Comparison of ENCODE assay signal across 8 cellular contexts in the genomic region with DNA sequence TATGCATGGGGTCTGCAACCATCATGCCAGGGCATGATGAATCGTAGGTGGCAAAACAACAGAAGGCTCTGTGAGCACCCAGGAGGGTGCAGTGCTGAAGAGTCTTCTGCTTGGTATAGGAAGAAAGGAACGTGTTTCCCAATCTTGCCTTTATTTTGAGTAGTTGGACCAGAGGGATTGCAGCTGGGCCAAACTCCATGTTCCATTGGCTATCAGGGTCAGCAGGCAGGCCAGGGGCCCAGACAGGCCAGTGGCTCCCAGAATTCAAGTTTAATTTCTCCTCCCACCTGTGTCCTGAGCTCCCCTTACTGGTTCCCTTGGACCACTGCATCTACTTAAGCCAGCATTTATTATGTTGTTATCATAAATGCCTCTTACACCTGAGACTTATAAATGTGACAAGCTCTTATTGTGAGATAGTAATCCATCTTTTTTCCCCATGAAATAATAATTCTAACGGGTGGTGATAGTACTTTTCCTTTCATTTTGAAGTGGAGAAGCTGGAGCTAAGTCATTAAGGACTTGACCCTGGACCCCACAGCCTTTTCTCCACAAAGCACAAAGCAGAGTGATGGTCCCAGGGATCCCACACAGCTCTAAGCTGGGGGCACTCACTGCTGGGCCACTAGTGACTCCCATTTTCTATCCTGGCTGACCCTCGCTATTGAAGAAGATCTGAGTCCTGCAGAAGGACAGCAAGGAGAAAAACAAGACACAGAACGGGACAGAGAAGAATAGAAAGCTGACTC. TPM values are rescaled to one million over a fixed set of nuclear protein-coding genes. Genes with fewer than 3 reads are reported as not detected.
DNase-seq lines count a peak whose midpoint lies in the region; ATAC-seq and TF ChIP-seq lines count a peak whose summit lies in the region.

No MANE protein-coding gene starts in this region.

- DNase-seq in SK-N-SH (no peak), activated B cell treated with CpG ODN at 0.5 μM for 24 hours (peak; percentile 23), right atrium auricular region (ENCODE audit: low spot score) (no peak), thoracic aorta (ENCODE audit: low spot score) (no peak), NCI-H1436 treated with DMSO at 0.1 percent for 48 hours (lab: John Stamatoyannopoulos, UW) (no peak)
- DNase-seq in stimulated activated naive CD4-positive, alpha-beta T cell treated with Interleukin-2 at 50 U/mL for 16 hours (lab: John Stamatoyannopoulos, UW): no peak

- no peak for TF ChIP-seq CTCF in SK-N-SH (IDR thresholded peaks at IDR 0.05)
- TF ChIP-seq CTCF in activated B cell treated with CpG ODN at 0.5 μM for 24 hours (IDR thresholded peaks at IDR 0.05): no peak
- no peak for TF ChIP-seq CTCF in right atrium auricular region (IDR thresholded peaks at IDR 0.05)
- no peak for TF ChIP-seq CTCF in thoracic aorta (IDR thresholded peaks at IDR 0.05)

- TF ChIP-seq EP300 in SK-N-SH (IDR thresholded peaks at IDR 0.05; ENCODE audit: borderline replicate concordance in 1 of 2, low read depth in 1 of 2, low read length in 1 of 2): no peak

- H3K27ac Mint-ChIP-seq in activated B cell treated with CpG ODN at 0.5 μM for 24 hours: peak overlapping the region; percentile 95

- H3K9me3 Mint-ChIP-seq in activated B cell treated with CpG ODN at 0.5 μM for 24 hours: no peaks in the 10 kb centered on the region

- H3K79me2 ChIP-seq in SK-N-SH (ENCODE audit: insufficient read depth): no peaks in the 10 kb centered on the region

- H3K27me3 ChIP-seq in SK-N-SH (ENCODE audit: insufficient read depth) (no peaks in the 10 kb centered on the region), right atrium auricular region (no peaks in the 10 kb centered on the region), thoracic aorta (replicated peaks; ENCODE audit: insufficient read depth) (no peaks in the 10 kb centered on the region)

- POLR2A ChIA-PET in SK-N-SH (lab: Yijun Ruan, JAX): no interaction called here
- POLR2A ChIA-PET in activated B cell treated with CpG ODN at 0.5 μM for 24 hours (lab: Charles Lee): interaction anchor here (0.7 to 4.7 kb wide), 14 partner anchors 12 to 1185 kb away, joined by 3 to 58 read pairs (median 5); a partner anchor contains a TSS

- no peaks in the 10 kb centered on the region for H3K9me3 ChIP-seq in SK-N-SH
- H3K9me3 ChIP-seq in right atrium auricular region: no peaks in the 10 kb centered on the region
- H3K9me3 ChIP-seq in thoracic aorta: no peaks in the 10 kb centered on the region

- peaks cover 81% of the 10 kb centered on the region for H3K4me1 Mint-ChIP-seq in activated B cell treated with CpG ODN at 0.5 μM for 24 hours

- no peak for TF ChIP-seq RAD21 in SK-N-SH (IDR thresholded peaks at IDR 0.05; ENCODE audit: low read length)

- H3F3A ChIP-seq in SK-N-SH (replicated peaks; ENCODE audit: insufficient read depth): no peaks in the 10 kb centered on the region

- H3K4me2 ChIP-seq in SK-N-SH: no peak overlapping the region

- H3K36me3 Mint-ChIP-seq in activated B cell treated with CpG ODN at 0.5 μM for 24 hours (ENCODE audit: low read depth): peaks cover 34% of the 10 kb centered on the region

- no peak overlapping the region for H3K9ac ChIP-seq in SK-N-SH

- intact Hi-C loops in activated B cell treated with CpG ODN at 0.5 μM for 24 hours (cut with micrococcal nuclease): loop anchor here (1.0 to 5.0 kb wide), 5 partner anchors 13 to 919 kb away; a partner anchor contains a TSS

- H3K27ac ChIP-seq in SK-N-SH (ENCODE audit: low read depth in 2 of 2, low read length in 1 of 2) (peak overlapping the region; percentile 70 to 71; a peak in 3 of 4 replicates), right atrium auricular region (peak overlapping the region; percentile 86 to 88), thoracic aorta (peak overlapping the region; percentile 98)

- peak overlapping the region; percentile 94 for H3K4me3 Mint-ChIP-seq in activated B cell treated with CpG ODN at 0.5 μM for 24 hours

- CTCF ChIA-PET in SK-N-SH (lab: Yijun Ruan, JAX): interaction anchor here (0.6 to 2.1 kb wide), 4 partner anchors 11 to 41 kb away, joined by 3 to 6 read pairs (median 4); no protein-coding TSS in a partner anchor
- CTCF ChIA-PET in activated B cell treated with CpG ODN at 0.5 μM for 24 hours (lab: Charles Lee): interaction anchor here (0.7 to 3.1 kb wide), 4 partner anchors 30 to 173 kb away, joined by 3 to 21 read pairs (median 6); no protein-coding TSS in a partner anchor

- ATAC-seq in SK-N-SH treated with all-trans-retinoic acid at 6 μM for 48 hours: no peak; the same call in 2 of the 3 replicates
- ATAC-seq in activated B cell treated with CpG ODN at 0.5 μM for 24 hours (ENCODE audit: low read depth): no peak
- no peak for ATAC-seq in thoracic aorta (ENCODE audit: insufficient number of reproducible peaks, low FRiP score, low read depth)
- no peak for ATAC-seq in GM18517 (IDR thresholded peaks at IDR 0.05; ENCODE audit: unreplicated experiment)

- H3K27me3 Mint-ChIP-seq in activated B cell treated with CpG ODN at 0.5 μM for 24 hours: no peaks in the 10 kb centered on the region

- H3K9me2 ChIP-seq in SK-N-SH: no peaks in the 10 kb centered on the region

- H3K4me3 ChIP-seq in SK-N-SH (ENCODE audit: low read depth in 2 of 2, low read length in 1 of 2) (no peak overlapping the region), right atrium auricular region (peak overlapping the region; percentile 46 to 54), thoracic aorta (peak overlapping the region; percentile 89)

- H2AFZ ChIP-seq in SK-N-SH (ENCODE audit: low read depth): peak overlapping the region; percentile 80

- H4K20me1 ChIP-seq in SK-N-SH (ENCODE audit: insufficient read depth): no peaks in the 10 kb centered on the region

- no peaks in the 10 kb centered on the region for H3K4me1 ChIP-seq in SK-N-SH (ENCODE audit: control insufficient read depth in 1 of 2, insufficient read depth in 2 of 2, low read depth in 1 of 2, low read length in 1 of 2)
- peaks cover 0 to 21% of the 10 kb centered on the region in 2 donors for H3K4me1 ChIP-seq in right atrium auricular region
- peaks cover 31 to 36% of the 10 kb centered on the region in 2 donors for H3K4me1 ChIP-seq in thoracic aorta (ENCODE audit: control insufficient read depth in 1 of 2, low read depth in 2 of 2)

- 53% methylated on average over 4 of the region's 5 CpGs for WGBS in SK-N-SH (ENCODE audit: low lambda C conversion rate)

- H3K36me3 ChIP-seq in SK-N-SH (replicated peaks in 1 of 2; ENCODE audit: control insufficient read depth in 1 of 2, insufficient read depth in 2 of 2, low read length in 1 of 2) (peaks cover 0 to 8% of the 10 kb centered on the region in 2 experiments), right atrium auricular region (peaks cover 11% of the 10 kb centered on the region), thoracic aorta (peaks cover 8% of the 10 kb centered on the region)

TF ChIP-seq in SK-N-SH treated with all-trans-retinoic acid at 6 μM for 48 hours, 23 proteins besides CTCF, POLR2A, EP300 and RAD21 (continues in another document):
- TF ChIP-seq, protein P1, sequence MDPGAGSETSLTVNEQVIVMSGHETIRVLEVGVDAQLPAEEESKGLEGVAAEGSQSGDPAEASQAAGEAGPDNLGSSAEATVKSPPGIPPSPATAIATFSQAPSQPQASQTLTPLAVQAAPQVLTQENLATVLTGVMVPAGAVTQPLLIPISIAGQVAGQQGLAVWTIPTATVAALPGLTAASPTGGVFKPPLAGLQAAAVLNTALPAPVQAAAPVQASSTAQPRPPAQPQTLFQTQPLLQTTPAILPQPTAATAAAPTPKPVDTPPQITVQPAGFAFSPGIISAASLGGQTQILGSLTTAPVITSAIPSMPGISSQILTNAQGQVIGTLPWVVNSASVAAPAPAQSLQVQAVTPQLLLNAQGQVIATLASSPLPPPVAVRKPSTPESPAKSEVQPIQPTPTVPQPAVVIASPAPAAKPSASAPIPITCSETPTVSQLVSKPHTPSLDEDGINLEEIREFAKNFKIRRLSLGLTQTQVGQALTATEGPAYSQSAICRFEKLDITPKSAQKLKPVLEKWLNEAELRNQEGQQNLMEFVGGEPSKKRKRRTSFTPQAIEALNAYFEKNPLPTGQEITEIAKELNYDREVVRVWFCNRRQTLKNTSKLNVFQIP (CRISPR knock-in tag; IDR thresholded peaks at IDR 0.05; ENCODE audit: borderline replicate concordance, low read depth): no peak
- TF ChIP-seq, protein P2, sequence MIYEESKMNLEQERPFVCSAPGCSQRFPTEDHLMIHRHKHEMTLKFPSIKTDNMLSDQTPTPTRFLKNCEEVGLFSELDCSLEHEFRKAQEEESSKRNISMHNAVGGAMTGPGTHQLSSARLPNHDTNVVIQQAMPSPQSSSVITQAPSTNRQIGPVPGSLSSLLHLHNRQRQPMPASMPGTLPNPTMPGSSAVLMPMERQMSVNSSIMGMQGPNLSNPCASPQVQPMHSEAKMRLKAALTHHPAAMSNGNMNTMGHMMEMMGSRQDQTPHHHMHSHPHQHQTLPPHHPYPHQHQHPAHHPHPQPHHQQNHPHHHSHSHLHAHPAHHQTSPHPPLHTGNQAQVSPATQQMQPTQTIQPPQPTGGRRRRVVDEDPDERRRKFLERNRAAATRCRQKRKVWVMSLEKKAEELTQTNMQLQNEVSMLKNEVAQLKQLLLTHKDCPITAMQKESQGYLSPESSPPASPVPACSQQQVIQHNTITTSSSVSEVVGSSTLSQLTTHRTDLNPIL (CRISPR knock-in tag; IDR thresholded peaks at IDR 0.05; ENCODE audit: low read depth): no peak
- no peak for TF ChIP-seq ESRRG (CRISPR knock-in tag; IDR thresholded peaks at IDR 0.05)
- no peak for TF ChIP-seq RARB (CRISPR knock-in tag; IDR thresholded peaks at IDR 0.05)
- TF ChIP-seq SNAI2 (CRISPR knock-in tag; IDR thresholded peaks at IDR 0.05): no peak

RNA-seq across cellular contexts. Expression of a gene that starts 0.8 kb away (rescaled TPM):
- 0.62 and 0.88 TPM in 2 replicates for polyA plus RNA-seq in SK-N-SH (2012; rRNA removed)
- 0.55 and 0.62 TPM in 2 replicates for polyA plus RNA-seq in SK-N-SH (2012; cell fraction: cytosol; rRNA removed)
- 1.6 and 2.5 TPM in 2 replicates for polyA plus RNA-seq in SK-N-SH (2012; cell fraction: nucleus; rRNA removed)
- total RNA-seq in activated B cell treated with CpG ODN at 0.5 μM for 24 hours: 31.7 and 36.8 TPM in 2 replicates
- total RNA-seq in right atrium auricular region: 1 to 10 TPM; 2.5 to 5.2 TPM
- total RNA-seq in thoracic aorta: 10 to 100 TPM; 19.5 to 25.1 TPM

RNA-seq across cellular contexts. Expression of a gene that starts 31.3 kb away (rescaled TPM):
- polyA plus RNA-seq in SK-N-SH (2012; rRNA removed): not detected in 2 replicates
- not detected in 2 replicates for polyA plus RNA-seq in SK-N-SH (2012; cell fraction: cytosol; rRNA removed)
- polyA plus RNA-seq in SK-N-SH (2012; cell fraction: nucleus; rRNA removed): not detected in 2 replicates
- total RNA-seq in activated B cell treated with CpG ODN at 0.5 μM for 24 hours (not detected in 2 replicates), right atrium auricular region (not detected), thoracic aorta (not detected)

Comparison
In these comparisons a context has a peak if more than half of its experiments do, and no peak if none do; other contexts are left out.
1. H3K4me3 ChIP-seq: peak in right atrium auricular region (2 of 2) and thoracic aorta (single experiment); none in SK-N-SH (0 of 2).
2. Peak in every context shown above with its lines, with median percentiles within 50 percentile points of each other: H3K27ac ChIP-seq.